11 cellular contexts compared by ENCODE assay signal in genomic region chr21:37557261-37557950, GRCh38.
DNase-seq lines count a peak whose midpoint lies in the region; ATAC-seq and TF ChIP-seq lines count a peak whose summit lies in the region.
"Had no signal": no experiment of that assay in that cellular context is flagged by ENCODE, and none has a peak within 500 bp of the region (broad histone marks: within the 10 kb centered on the region; RNA-seq: fewer than 3 reads in every experiment).

No MANE protein-coding gene starts in this region.

- WGBS in hepatocyte (ENCODE audit: low lambda C conversion rate, missing lambda C conversion rate): 90% methylated on average over 8 of the region's 8 CpGs
- WGBS in transverse colon (ENCODE audit: low coverage in 1 of 2), 2 donors: 40 to 64% methylated on average over 1 to 8 of the region's 8 CpGs

- no peak overlapping the region for H3K27ac Mint-ChIP-seq in activated T-helper 2 cell treated with anti-CD3 and anti-CD28 coated beads, Interferon-gamma antibody, Interleukin-2, Interleukin-4, amounts not matched to agents 10 μg/mL and 5 μg/mL and 100 μg/mL, durations not matched to agents 14 hours and 24 hours and 36 hours
- H3K27ac Mint-ChIP-seq in type B pancreatic cell: no peak overlapping the region

- in situ Hi-C loops in transverse colon (cut with MboI; ENCODE audit: low pct_ligation_motif_present in 1 of 4, low pct_unique_long_range_greater_than_20kb in 1 of 4, low sequenced_read_pairs in 3 of 4): loop anchor here in 1 of 4 donors (25.0 kb wide), 1 partner anchor 570 kb away; no protein-coding TSS in a partner anchor

- no peak overlapping the region for H2AFZ ChIP-seq in hepatocyte

- no peaks in the 10 kb centered on the region for H3K79me2 ChIP-seq in hepatocyte

- peaks cover 6% of the 10 kb centered on the region for H3K27me3 Mint-ChIP-seq in activated T-helper 2 cell treated with anti-CD3 and anti-CD28 coated beads, Interferon-gamma antibody, Interleukin-2, Interleukin-4, amounts not matched to agents 10 μg/mL and 5 μg/mL and 100 μg/mL, durations not matched to agents 14 hours and 24 hours and 36 hours (ENCODE audit: low read depth)
- H3K27me3 Mint-ChIP-seq in type B pancreatic cell: peaks cover 10% of the 10 kb centered on the region

- no peak for TF ChIP-seq EP300 in transverse colon (IDR thresholded peaks at IDR 0.05; ENCODE audit: low read depth)

- H3K4me1 ChIP-seq in hepatocyte (ENCODE audit: insufficient read depth) (peaks cover 11% of the 10 kb centered on the region), transverse colon (no peaks in the 10 kb centered on the region)
- H3K4me1 ChIP-seq: lower lobe of right lung had no signal

- intact Hi-C loops in activated T-helper 2 cell treated with anti-CD3 and anti-CD28 coated beads, Interferon-gamma antibody, Interleukin-2, Interleukin-4, amounts not matched to agents 10 μg/mL and 5 μg/mL and 100 μg/mL, durations not matched to agents 14 hours and 24 hours and 36 hours (cut with micrococcal nuclease): no loop called here
- intact Hi-C loops in transverse colon (cut with DNase I; ENCODE audit: low total_unique reads): no loop called here

- no peaks in the 10 kb centered on the region for H4K20me1 ChIP-seq in hepatocyte (ENCODE audit: insufficient read depth, poor library complexity, severe bottlenecking)

- no peaks in the 10 kb centered on the region for H3K36me3 Mint-ChIP-seq in activated T-helper 2 cell treated with anti-CD3 and anti-CD28 coated beads, Interferon-gamma antibody, Interleukin-2, Interleukin-4, amounts not matched to agents 10 μg/mL and 5 μg/mL and 100 μg/mL, durations not matched to agents 14 hours and 24 hours and 36 hours (ENCODE audit: low read depth)
- no peaks in the 10 kb centered on the region for H3K36me3 Mint-ChIP-seq in type B pancreatic cell
- H3K36me3 Mint-ChIP-seq: CD8-positive, alpha-beta memory T cell had no signal

- no peak overlapping the region for H3K4me3 ChIP-seq in hepatocyte
- H3K4me3 ChIP-seq in transverse colon: no peak overlapping the region
- H3K4me3 ChIP-seq: lower lobe of right lung had no signal

- H3K9me3 ChIP-seq in hepatocyte (ENCODE audit: low read depth): no peaks in the 10 kb centered on the region
- H3K9me3 ChIP-seq in transverse colon: no peaks in the 10 kb centered on the region
- H3K9me3 ChIP-seq: lower lobe of right lung had no signal

- no peak for TF ChIP-seq POLR2A in transverse colon (IDR thresholded peaks at IDR 0.05)

- peak; percentile 95 for ATAC-seq in GM19438 (IDR thresholded peaks at IDR 0.05; ENCODE audit: low read depth, unreplicated experiment)
- peak; percentile 87 for ATAC-seq in HG03060 (IDR thresholded peaks at IDR 0.05; ENCODE audit: low read depth, unreplicated experiment)
- ATAC-seq: lower lobe of right lung had no signal

- H3K4me2 ChIP-seq in hepatocyte: no peak overlapping the region

- DNase-seq in GM10266 (ENCODE audit: extremely low spot score) (peak; percentile 86), hepatocyte (ENCODE audit: low spot score) (no peak), type B pancreatic cell (ENCODE audit: extremely low spot score, unreplicated experiment) (no peak), SHP77 treated with DMSO at 0.1 percent for 48 hours (lab: John Stamatoyannopoulos, UW) (no peak), transverse colon (no peak)
- peak; percentile 4 for DNase-seq in activated T-helper 2 cell treated with anti-CD3 and anti-CD28 coated beads, Interferon-gamma antibody, Interleukin-2, Interleukin-4, amounts not matched to agents 10 μg/mL and 5 μg/mL and 100 μg/mL, durations not matched to agents 14 hours and 24 hours and 36 hours (ENCODE audit: low spot score)
- DNase-seq: CD8-positive, alpha-beta memory T cell; effector memory CD4-positive, alpha-beta T cell; lower lobe of right lung had no signal

- no peaks in the 10 kb centered on the region for H3K4me1 Mint-ChIP-seq in activated T-helper 2 cell treated with anti-CD3 and anti-CD28 coated beads, Interferon-gamma antibody, Interleukin-2, Interleukin-4, amounts not matched to agents 10 μg/mL and 5 μg/mL and 100 μg/mL, durations not matched to agents 14 hours and 24 hours and 36 hours (ENCODE audit: low read depth)
- H3K4me1 Mint-ChIP-seq in type B pancreatic cell (ENCODE audit: unreplicated experiment): peaks cover 21% of the 10 kb centered on the region
- H3K4me1 Mint-ChIP-seq: CD8-positive, alpha-beta memory T cell had no signal

- H3K4me3 Mint-ChIP-seq in activated T-helper 2 cell treated with anti-CD3 and anti-CD28 coated beads, Interferon-gamma antibody, Interleukin-2, Interleukin-4, amounts not matched to agents 10 μg/mL and 5 μg/mL and 100 μg/mL, durations not matched to agents 14 hours and 24 hours and 36 hours (ENCODE audit: low read depth): no peak overlapping the region
- no peak overlapping the region for H3K4me3 Mint-ChIP-seq in type B pancreatic cell
- H3K4me3 Mint-ChIP-seq: CD8-positive, alpha-beta memory T cell had no signal

- no peaks in the 10 kb centered on the region for H3K9me2 ChIP-seq in hepatocyte (replicated peaks; ENCODE audit: insufficient read depth)

- H3K27ac ChIP-seq in hepatocyte (no peak overlapping the region), transverse colon (no peak overlapping the region)
- H3K27ac ChIP-seq: lower lobe of right lung had no signal

- no peaks in the 10 kb centered on the region for H3K36me3 ChIP-seq in hepatocyte (replicated peaks; ENCODE audit: insufficient read depth, low read depth)
- no peaks in the 10 kb centered on the region for H3K36me3 ChIP-seq in transverse colon
- H3K36me3 ChIP-seq: lower lobe of right lung had no signal

- no peaks in the 10 kb centered on the region for H3K27me3 ChIP-seq in hepatocyte
- no peaks in the 10 kb centered on the region for H3K27me3 ChIP-seq in transverse colon

- H3K9me3 Mint-ChIP-seq in activated T-helper 2 cell treated with anti-CD3 and anti-CD28 coated beads, Interferon-gamma antibody, Interleukin-2, Interleukin-4, amounts not matched to agents 10 μg/mL and 5 μg/mL and 100 μg/mL, durations not matched to agents 14 hours and 24 hours and 36 hours: no peaks in the 10 kb centered on the region
- H3K9me3 Mint-ChIP-seq in type B pancreatic cell: no peaks in the 10 kb centered on the region

- no peak for TF ChIP-seq CTCF in GM10266 (IDR thresholded peaks at IDR 0.05; ENCODE audit: control insufficient read depth, insufficient read depth, low read depth, missing control alignments)
- no peak for TF ChIP-seq CTCF in hepatocyte (IDR thresholded peaks at IDR 0.05; ENCODE audit: poor library complexity)
- no peak for TF ChIP-seq CTCF in type B pancreatic cell (conservative IDR thresholded peaks at IDR 0.05)
- no peak for TF ChIP-seq CTCF in transverse colon (IDR thresholded peaks at IDR 0.05)

Comparison
In these comparisons a context has a peak if more than half of its experiments do, and no peak if none do; other contexts are left out.
1. DNase-seq: peak in GM10266 (single experiment) and activated T-helper 2 cell treated with anti-CD3 and anti-CD28 coated beads, Interferon-gamma antibody, Interleukin-2, Interleukin-4, amounts not matched to agents 10 μg/mL and 5 μg/mL and 100 μg/mL, durations not matched to agents 14 hours and 24 hours and 36 hours (single experiment); none in hepatocyte (single experiment), type B pancreatic cell (single experiment), SHP77 treated with DMSO at 0.1 percent for 48 hours (single experiment) and transverse colon (single experiment).